Comparison of ENCODE assay signal across 8 cellular contexts in genomic region chrX:63932907-63933306, GRCh38.
"Had no signal": no experiment of that assay in that cellular context is flagged by ENCODE, and none has a peak within 500 bp of the region (broad histone marks: within the 10 kb centered on the region; RNA-seq: fewer than 3 reads in every experiment).

No MANE protein-coding gene starts in this region.

- ATAC-seq: HepG2, K562 had no signal

- FAIRE-seq: HepG2, HTR-8/SVneo, K562 had no signal

- H3K9me3 Mint-ChIP-seq: IgD-negative memory B cell had no signal

- H3K36me3 Mint-ChIP-seq: IgD-negative memory B cell had no signal

- H3K27ac Mint-ChIP-seq: IgD-negative memory B cell had no signal

- H3K4me3 ChIP-seq: K562 had no signal

- H3K27ac ChIP-seq: HL-60 had no signal

- H3K4me1 Mint-ChIP-seq: IgD-negative memory B cell had no signal

- DNase-seq: IMR-90, KBM-7, KG1 had no signal
